Comparison of ENCODE assay signal across 25 cellular contexts in genomic region chr2:120805590-120805989, GRCh38.
"Had no signal": no experiment of that assay in that cellular context is flagged by ENCODE, and none has a peak within 500 bp of the region (broad histone marks: within the 10 kb centered on the region; RNA-seq: fewer than 3 reads in every experiment).

No MANE protein-coding gene starts in this region.

- DNase-seq: activated B cell treated with CpG ODN at 0.5 μM for 24 hours; activated CD4-positive, alpha-beta T cell treated with anti-CD3 and anti-CD28 coated beads for 36 hours; activated CD4-positive, alpha-beta T cell treated with anti-CD3 and anti-CD28 coated beads, Interleukin-2, amount 50 U/mL, for 48 hours; activated CD8-positive, alpha-beta memory T cell treated with anti-CD3 and anti-CD28 coated beads, Interleukin-2, amount 50 U/mL, for 48 hours; activated naive CD4-positive, alpha-beta T cell; activated T-cell treated with anti-CD3 and anti-CD28 coated beads, Interleukin-2, amount 50 U/mL, for 4 hours; adrenal gland; dorsolateral prefrontal cortex; effector memory CD8-positive, alpha-beta T cell; foreskin keratinocyte; hypothalamus; midbrain; nephron progenitor cell; nucleus accumbens; posterior cingulate gyrus; stimulated activated CD4-positive, alpha-beta T cell treated with anti-CD3 and anti-CD28 coated beads, Interleukin-12 subunit alpha, Interleukin-12 subunit beta, amount 100 ng/mL, for 4 hours; stimulated activated CD4-positive, alpha-beta T cell treated with anti-CD3 and anti-CD28 coated beads, Interleukin-4, amount 100 ng/mL, for 4 hours; stimulated activated naive CD8-positive, alpha-beta T cell treated with anti-CD3 and anti-CD28 coated beads, Interleukin-15, Interleukin-2, amounts not matched to agents 100 U/mL and 50 U/mL, for 24 hours; trophoblast cell had no signal

- ATAC-seq: activated CD4-positive, alpha-beta T cell treated with anti-CD3 and anti-CD28 coated beads for 36 hours; activated T-cell treated with anti-CD3 and anti-CD28 coated beads, Interleukin-2, amount 50 U/mL, for 4 hours; effector memory CD8-positive, alpha-beta T cell; foreskin keratinocyte; stimulated activated naive CD8-positive, alpha-beta T cell treated with anti-CD3 and anti-CD28 coated beads, Interleukin-15, Interleukin-2, amounts not matched to agents 100 U/mL and 50 U/mL, for 24 hours had no signal

- H3K9me3 ChIP-seq: adrenal gland, breast epithelium, vagina had no signal

- H3K4me1 Mint-ChIP-seq: activated B cell treated with CpG ODN at 0.5 μM for 24 hours; activated CD4-positive, alpha-beta T cell treated with anti-CD3 and anti-CD28 coated beads for 36 hours; central memory CD8-positive, alpha-beta T cell had no signal

- H3K27me3 ChIP-seq: adrenal gland, breast epithelium, foreskin keratinocyte, vagina had no signal

- H3K9me3 Mint-ChIP-seq: activated T-cell treated with anti-CD3 and anti-CD28 coated beads, Interleukin-2, amount 50 U/mL, for 4 hours; activated T-helper 2 cell treated with anti-CD3 and anti-CD28 coated beads, Interferon-gamma antibody, Interleukin-2, Interleukin-4, amounts not matched to agents 10 μg/mL and 5 μg/mL and 100 μg/mL, durations not matched to agents 14 hours and 24 hours and 36 hours; central memory CD8-positive, alpha-beta T cell; effector memory CD8-positive, alpha-beta T cell; nephron progenitor cell; T-helper 1 cell treated with Interleukin-12 subunit alpha and Interleukin-12 subunit beta and Interleukin-4 antibody, amounts not matched to agents 30 μg/mL and 1 μg/mL, for 36 hours had no signal

- H3K4me1 ChIP-seq: adrenal gland, breast epithelium, foreskin keratinocyte had no signal

- H3K27ac ChIP-seq: adrenal gland, breast epithelium, dorsolateral prefrontal cortex, foreskin keratinocyte, vagina had no signal

- H3K4me3 Mint-ChIP-seq: activated B cell treated with CpG ODN at 0.5 μM for 24 hours; activated CD4-positive, alpha-beta T cell treated with anti-CD3 and anti-CD28 coated beads for 36 hours; activated naive CD8-positive, alpha-beta T cell; activated T-cell treated with anti-CD3 and anti-CD28 coated beads, Interleukin-2, amount 50 U/mL, for 4 hours; central memory CD8-positive, alpha-beta T cell; effector memory CD8-positive, alpha-beta T cell; nephron progenitor cell; T-helper 1 cell treated with Interleukin-12 subunit alpha and Interleukin-12 subunit beta and Interleukin-4 antibody, amounts not matched to agents 30 μg/mL and 1 μg/mL, for 36 hours had no signal

- H3K27ac Mint-ChIP-seq: activated B cell treated with CpG ODN at 0.5 μM for 24 hours; activated CD4-positive, alpha-beta T cell treated with anti-CD3 and anti-CD28 coated beads for 36 hours; activated naive CD8-positive, alpha-beta T cell; activated T-helper 2 cell treated with anti-CD3 and anti-CD28 coated beads, Interferon-gamma antibody, Interleukin-2, Interleukin-4, amounts not matched to agents 10 μg/mL and 5 μg/mL and 100 μg/mL, durations not matched to agents 14 hours and 24 hours and 36 hours; effector memory CD8-positive, alpha-beta T cell; nephron progenitor cell; T-helper 1 cell treated with Interleukin-12 subunit alpha and Interleukin-12 subunit beta and Interleukin-4 antibody, amounts not matched to agents 30 μg/mL and 1 μg/mL, for 36 hours had no signal

- H3K36me3 ChIP-seq: adrenal gland, breast epithelium, vagina had no signal

- H3K4me3 ChIP-seq: adrenal gland, breast epithelium, dorsolateral prefrontal cortex, vagina had no signal

- H3K36me3 Mint-ChIP-seq: activated naive CD8-positive, alpha-beta T cell had no signal
